1 cellular context compared by ENCODE assay signal in the genomic region with DNA sequence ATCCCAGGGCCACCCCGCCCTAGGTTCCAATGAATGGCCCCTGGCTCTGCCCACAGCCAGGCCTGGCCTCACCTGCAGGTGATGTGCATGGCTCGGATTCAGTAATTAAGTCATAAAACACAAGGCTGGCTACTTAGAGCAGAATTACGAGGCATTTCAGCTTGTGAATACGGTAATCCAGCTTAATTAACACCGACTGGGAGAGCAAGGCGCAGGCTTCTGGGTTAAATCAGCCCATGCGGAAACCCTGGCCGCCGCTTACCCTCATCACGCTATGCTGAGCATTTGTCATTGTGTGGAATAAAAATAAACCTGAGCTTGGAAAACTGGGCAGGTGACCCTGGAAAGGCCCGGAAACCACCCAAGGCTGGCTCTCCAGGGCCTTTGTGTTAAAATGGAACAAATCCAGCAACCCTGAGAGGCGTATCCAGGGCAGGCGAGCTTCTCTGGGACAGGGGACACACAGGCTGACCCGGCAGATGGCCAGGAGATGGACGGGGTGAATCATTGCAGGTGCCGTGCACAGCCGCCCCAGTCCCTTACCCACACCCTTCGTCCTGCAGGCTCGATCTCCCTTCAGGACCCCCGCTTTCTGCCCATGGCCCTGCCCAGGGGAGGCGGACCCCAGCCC.
TF ChIP-seq lines count a peak whose summit lies in the region.

No MANE protein-coding gene starts in this region.

TF ChIP-seq in HepG2, 621 proteins besides CTCF, POLR2A, EP300 and RAD21:
- TF ChIP-seq HNRNPK (IDR thresholded peaks at IDR 0.05; ENCODE audit: low read depth, low read length, poor library complexity, severe bottlenecking) = no peak
- TF ChIP-seq, protein P1, sequence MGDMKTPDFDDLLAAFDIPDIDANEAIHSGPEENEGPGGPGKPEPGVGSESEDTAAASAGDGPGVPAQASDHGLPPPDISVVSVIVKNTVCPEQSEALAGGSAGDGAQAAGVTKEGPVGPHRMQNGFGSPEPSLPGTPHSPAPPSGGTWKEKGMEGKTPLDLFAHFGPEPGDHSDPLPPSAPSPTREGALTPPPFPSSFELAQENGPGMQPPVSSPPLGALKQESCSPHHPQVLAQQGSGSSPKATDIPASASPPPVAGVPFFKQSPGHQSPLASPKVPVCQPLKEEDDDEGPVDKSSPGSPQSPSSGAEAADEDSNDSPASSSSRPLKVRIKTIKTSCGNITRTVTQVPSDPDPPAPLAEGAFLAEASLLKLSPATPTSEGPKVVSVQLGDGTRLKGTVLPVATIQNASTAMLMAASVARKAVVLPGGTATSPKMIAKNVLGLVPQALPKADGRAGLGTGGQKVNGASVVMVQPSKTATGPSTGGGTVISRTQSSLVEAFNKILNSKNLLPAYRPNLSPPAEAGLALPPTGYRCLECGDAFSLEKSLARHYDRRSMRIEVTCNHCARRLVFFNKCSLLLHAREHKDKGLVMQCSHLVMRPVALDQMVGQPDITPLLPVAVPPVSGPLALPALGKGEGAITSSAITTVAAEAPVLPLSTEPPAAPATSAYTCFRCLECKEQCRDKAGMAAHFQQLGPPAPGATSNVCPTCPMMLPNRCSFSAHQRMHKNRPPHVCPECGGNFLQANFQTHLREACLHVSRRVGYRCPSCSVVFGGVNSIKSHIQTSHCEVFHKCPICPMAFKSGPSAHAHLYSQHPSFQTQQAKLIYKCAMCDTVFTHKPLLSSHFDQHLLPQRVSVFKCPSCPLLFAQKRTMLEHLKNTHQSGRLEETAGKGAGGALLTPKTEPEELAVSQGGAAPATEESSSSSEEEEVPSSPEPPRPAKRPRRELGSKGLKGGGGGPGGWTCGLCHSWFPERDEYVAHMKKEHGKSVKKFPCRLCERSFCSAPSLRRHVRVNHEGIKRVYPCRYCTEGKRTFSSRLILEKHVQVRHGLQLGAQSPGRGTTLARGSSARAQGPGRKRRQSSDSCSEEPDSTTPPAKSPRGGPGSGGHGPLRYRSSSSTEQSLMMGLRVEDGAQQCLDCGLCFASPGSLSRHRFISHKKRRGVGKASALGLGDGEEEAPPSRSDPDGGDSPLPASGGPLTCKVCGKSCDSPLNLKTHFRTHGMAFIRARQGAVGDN (CRISPR knock-in tag; IDR thresholded peaks at IDR 0.05) = peak; percentile 11; the same call in 1 of the 2 replicates
- no peak for TF ChIP-seq KDM1A (CRISPR knock-in tag; IDR thresholded peaks at IDR 0.05)
- no peak for TF ChIP-seq ZNF496 (CRISPR knock-in tag; IDR thresholded peaks at IDR 0.05; ENCODE audit: insufficient replicate concordance)
